Comparison of ENCODE assay signal across 10 cellular contexts in the genomic region with DNA sequence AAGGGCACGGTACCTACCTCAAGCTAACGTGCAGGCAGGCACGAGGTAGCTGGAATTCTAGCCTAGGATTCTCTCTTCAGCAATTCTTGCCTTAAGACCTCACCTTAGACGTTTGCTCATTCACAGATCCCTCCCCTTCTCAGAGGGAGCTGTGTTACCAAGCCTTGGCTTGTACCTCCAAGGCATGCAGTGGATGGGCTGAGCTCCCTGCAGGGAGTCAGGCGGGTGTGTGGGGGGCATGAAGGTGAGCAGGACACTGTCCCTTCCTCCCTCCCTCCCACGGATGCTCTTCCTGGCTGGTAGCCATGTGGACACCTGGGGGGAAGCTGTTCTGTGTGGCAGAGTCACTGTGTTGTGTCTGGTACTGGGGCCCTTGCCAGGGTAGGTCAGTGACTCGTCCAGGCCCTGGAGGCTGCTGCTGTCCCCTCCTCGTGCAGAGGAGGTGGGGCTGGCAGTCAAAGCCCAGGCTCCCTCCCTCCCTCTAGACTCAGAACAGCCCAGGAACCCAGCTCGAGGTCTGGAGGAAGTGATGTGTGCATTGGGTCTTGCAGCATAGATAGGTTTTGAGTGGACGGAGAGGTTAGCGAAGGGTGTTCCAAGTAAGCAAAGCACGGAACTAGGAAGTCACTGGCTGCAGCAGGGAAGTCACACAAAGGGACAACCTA.
DNase-seq lines count a peak whose midpoint lies in the region; ATAC-seq, FAIRE-seq and TF ChIP-seq lines count a peak whose summit lies in the region.
"Had no signal": no experiment of that assay in that cellular context is flagged by ENCODE, and none has a peak within 500 bp of the region (broad histone marks: within the 10 kb centered on the region; RNA-seq: fewer than 3 reads in every experiment).

No MANE protein-coding gene starts in this region.

- no peak overlapping the region for H3K4me3 ChIP-seq in OCI-LY7 (ENCODE audit: low read depth, low read length, poor library complexity, severe bottlenecking)
- H3K4me3 ChIP-seq in gastroesophageal sphincter = no peak overlapping the region
- H3K4me3 ChIP-seq in pancreas = no peak overlapping the region
- H3K4me3 ChIP-seq: vagina had no signal

- H3K4me1 ChIP-seq in OCI-LY7 (ENCODE audit: insufficient read depth, low read length, poor library complexity, severe bottlenecking) = peaks cover 23% of the 10 kb centered on the region
- H3K4me1 ChIP-seq in gastroesophageal sphincter = peaks cover 0 to 16% (median 0%) of the 10 kb centered on the region in 3 donors
- H3K4me1 ChIP-seq in pancreas = no peaks in the 10 kb centered on the region

- H2AFZ ChIP-seq in OCI-LY7 (ENCODE audit: low read length) = no peak overlapping the region

- BruUV-seq in OCI-LY7 (replicated peaks; lab: Mats Ljungman, UMichigan) = no TSS peak

- no peak overlapping the region; the same call in 1 of the 2 replicates for H3K4me2 ChIP-seq in OCI-LY7 (ENCODE audit: low read length)

- TF ChIP-seq POLR2A in gastroesophageal sphincter (IDR thresholded peaks at IDR 0.05) = no peak

- FAIRE-seq in pancreas (lab: Jason Lieb, UNC) (no peak), HTR-8/SVneo (lab: Jason Lieb, UNC) (no peak)
- FAIRE-seq: TTC549 had no signal

- peak; percentile 74 for DNase-seq in G401 (ENCODE audit: low spot score)
- DNase-seq in OCI-LY7 (ENCODE audit: low spot score) = no peak
- no peak for DNase-seq in pancreas
- DNase-seq in NCI-H446 treated with DMSO at 0.1 percent for 48 hours (lab: John Stamatoyannopoulos, UW) = no peak
- DNase-seq in COR-L47 (lab: John Stamatoyannopoulos, UW) = no peak
- no peak for DNase-seq in activated CD4-positive, alpha-beta T cell treated with anti-CD3 and anti-CD28 coated beads for 4 hours
- DNase-seq in HTR-8/SVneo (ENCODE audit: insufficient read length, low spot score) = no peak

- intact Hi-C loops in OCI-LY7 (cut with micrococcal nuclease; ENCODE audit: unreplicated experiment) = no loop called here
- intact Hi-C loops in pancreas (cut with DNase I) = no loop called here

- peak; percentile 14 for ATAC-seq in gastroesophageal sphincter
- ATAC-seq in pancreas = peak in 3 of 4 donors; percentile 49 to 70 (median 56)

- POLR2A ChIA-PET in OCI-LY7 (lab: Charles Lee) = interaction anchor here (0.6 kb wide), 1 partner anchor 243 kb away, joined by 3 read pairs; no protein-coding TSS in a partner anchor

- H3K79me2 ChIP-seq in OCI-LY7 (ENCODE audit: insufficient read depth, low read depth, low read length) = peaks cover 43% of the 10 kb centered on the region; the same call in 1 of the 2 replicates

- no peaks in the 10 kb centered on the region for H4K20me1 ChIP-seq in OCI-LY7 (ENCODE audit: insufficient read depth, low read length)

- H3K36me3 ChIP-seq in OCI-LY7 (ENCODE audit: insufficient read depth, low read length) = peaks cover 60% of the 10 kb centered on the region
- no peaks in the 10 kb centered on the region for H3K36me3 ChIP-seq in gastroesophageal sphincter
- H3K36me3 ChIP-seq in pancreas = no peaks in the 10 kb centered on the region
- H3K36me3 ChIP-seq: vagina had no signal

- CTCF ChIA-PET in OCI-LY7 (lab: Charles Lee; ENCODE audit: unreplicated experiment) = interaction anchor here (0.5 kb wide), 1 partner anchor 10 kb away, joined by 3 read pairs; no protein-coding TSS in a partner anchor

- TF ChIP-seq EP300 in gastroesophageal sphincter (IDR thresholded peaks at IDR 0.05) = no peak

- TF ChIP-seq CTCF in OCI-LY7 (conservative IDR thresholded peaks at IDR 0.05; ENCODE audit: low read length) (no peak), gastroesophageal sphincter (IDR thresholded peaks at IDR 0.05) (no peak), pancreas (IDR thresholded peaks at IDR 0.05) (no peak)

- WGBS in gastroesophageal sphincter (ENCODE audit: low coverage in 1 of 2), 2 donors = 44 to 52% methylated on average over 2 to 8 of the region's 12 CpGs
- 76 to 80% methylated on average over 12 of the region's 12 CpGs for WGBS in pancreas, 2 donors

- in situ Hi-C loops in G401 (cut with HindIII; ENCODE audit: low sequenced_read_pairs) = no loop called here

- no peaks in the 10 kb centered on the region for H3K9me2 ChIP-seq in OCI-LY7 (ENCODE audit: insufficient read depth, low read length)

- H3K27me3 ChIP-seq in gastroesophageal sphincter = no peaks in the 10 kb centered on the region
- no peaks in the 10 kb centered on the region for H3K27me3 ChIP-seq in pancreas
- H3K27me3 ChIP-seq: vagina had no signal

- H3K9me3 ChIP-seq in OCI-LY7 (ENCODE audit: low read length) (no peaks in the 10 kb centered on the region), gastroesophageal sphincter (no peaks in the 10 kb centered on the region), pancreas (no peaks in the 10 kb centered on the region)
- H3K9me3 ChIP-seq: vagina had no signal

- peak overlapping the region; percentile 13 for H3K27ac ChIP-seq in OCI-LY7 (ENCODE audit: low read depth, low read length, poor library complexity, severe bottlenecking)
- H3K27ac ChIP-seq in gastroesophageal sphincter = no peak overlapping the region
- H3K27ac ChIP-seq in pancreas = no peak overlapping the region
- H3K27ac ChIP-seq: vagina had no signal
